In genomic region chr5:99639905-99640304, GRCh38 we compare ENCODE assay signal across 15 cellular contexts.
DNase-seq lines count a peak whose midpoint lies in the region; ATAC-seq, FAIRE-seq and TF ChIP-seq lines count a peak whose summit lies in the region.
"Had no signal": no experiment of that assay in that cellular context is flagged by ENCODE, and none has a peak within 500 bp of the region (broad histone marks: within the 10 kb centered on the region; RNA-seq: fewer than 3 reads in every experiment).

No MANE protein-coding gene starts in this region.

- H3K27ac ChIP-seq in HepG2 (ENCODE audit: extremely low read length, insufficient read depth, low read length) (no peak overlapping the region), right lobe of liver (no peak overlapping the region), endothelial cell of umbilical vein (ENCODE audit: insufficient read depth, low read depth, low read length) (no peak overlapping the region), GM23248 (no peak overlapping the region)
- H3K27ac ChIP-seq: BLaER1 treated with 17β-estradiol and CSF1 and Interleukin-3, amounts not matched to agents 10 nM and 100 nM had no signal

- H2AFZ ChIP-seq in HepG2 (ENCODE audit: low read length) (no peak overlapping the region), endothelial cell of umbilical vein (ENCODE audit: low read depth, low read length) (peak overlapping the region; percentile 21), GM23248 (no peak overlapping the region)

- H4K20me1 ChIP-seq in HepG2 (ENCODE audit: insufficient read depth, low read length) (no peaks in the 10 kb centered on the region), endothelial cell of umbilical vein (replicated peaks; ENCODE audit: control insufficient read depth, extremely low read depth, insufficient read depth, low read length) (no peaks in the 10 kb centered on the region), GM23248 (ENCODE audit: insufficient read depth) (no peaks in the 10 kb centered on the region)
- H4K20me1 ChIP-seq: BLaER1 treated with 17β-estradiol and CSF1 and Interleukin-3, amounts not matched to agents 10 nM and 100 nM had no signal

- H3K27me3 ChIP-seq in HepG2 (ENCODE audit: control insufficient read depth in 1 of 2, insufficient read depth in 2 of 2, low read length in 2 of 2) (no peaks in the 10 kb centered on the region; a peak in 1 of 5 replicates), right lobe of liver (no peaks in the 10 kb centered on the region), endothelial cell of umbilical vein (ENCODE audit: control insufficient read depth in 2 of 2, insufficient read depth in 2 of 2, low read length in 2 of 2) (no peaks in the 10 kb centered on the region), GM23248 (replicated peaks; ENCODE audit: insufficient read depth) (no peaks in the 10 kb centered on the region)
- H3K27me3 ChIP-seq: BLaER1 treated with 17β-estradiol and CSF1 and Interleukin-3, amounts not matched to agents 10 nM and 100 nM had no signal

- intact Hi-C loops in HepG2 (cut with micrococcal nuclease; ENCODE audit: unreplicated experiment) = no loop called here
- intact Hi-C loops in right lobe of liver (cut with DNase I) = no loop called here
- intact Hi-C loops in endothelial cell of umbilical vein (cut with micrococcal nuclease) = no loop called here
- intact Hi-C loops in lower leg skin (cut with DNase I; ENCODE audit: low total_unique reads) = no loop called here

- CTCF ChIA-PET in HepG2 (lab: Yijun Ruan, JAX; ENCODE audit: low intra/inter-chr PET ratio, low total read pairs) = no interaction called here
- CTCF ChIA-PET in endothelial cell of umbilical vein (lab: Charles Lee) = no interaction called here

- TF ChIP-seq CTCF in HepG2 (CRISPR knock-in tag; IDR thresholded peaks at IDR 0.05) (no peak), right lobe of liver (IDR thresholded peaks at IDR 0.05) (no peak), endothelial cell of umbilical vein (IDR thresholded peaks at IDR 0.05; ENCODE audit: extremely low read depth in 1 of 2, insufficient read depth in 1 of 2, low read depth in 1 of 2, low read length in 2 of 2) (no peak), lower leg skin (IDR thresholded peaks at IDR 0.05) (no peak)

- peak; percentile 78 for ATAC-seq in HepG2
- no peak for ATAC-seq in right lobe of liver
- ATAC-seq: CD8-positive, alpha-beta T cell; GM12878; HCT116 had no signal

- TF ChIP-seq POLR2A in HepG2 (IDR thresholded peaks at IDR 0.05; ENCODE audit: insufficient read depth in 1 of 2, low read depth in 2 of 2, low read length in 2 of 2) = no peak
- no peak for TF ChIP-seq POLR2A in right lobe of liver (IDR thresholded peaks at IDR 0.05)
- no peak for TF ChIP-seq POLR2A in endothelial cell of umbilical vein (IDR thresholded peaks at IDR 0.05; ENCODE audit: low read depth, low read length)
- no peak for TF ChIP-seq POLR2A in lower leg skin (IDR thresholded peaks at IDR 0.05)

- no peaks in the 10 kb centered on the region for H3F3A ChIP-seq in GM23248 (ENCODE audit: insufficient read depth)

- H3K9me2 ChIP-seq in GM23248 (ENCODE audit: insufficient read depth) = no peaks in the 10 kb centered on the region

- H3K79me2 ChIP-seq in HepG2 (ENCODE audit: insufficient read depth, low read length) (no peaks in the 10 kb centered on the region), endothelial cell of umbilical vein (ENCODE audit: control insufficient read depth, insufficient read depth, low read length) (no peaks in the 10 kb centered on the region), GM23248 (ENCODE audit: insufficient read depth) (no peaks in the 10 kb centered on the region)

- TF ChIP-seq EP300 in HepG2 (IDR thresholded peaks at IDR 0.05; ENCODE audit: low read depth in 2 of 2, low read length in 2 of 2) (peak in 1 of 2 experiments; percentile 34; a peak in 1 of 4 replicates), HepG2 (CRISPR knock-in tag; IDR thresholded peaks at IDR 0.05; ENCODE audit: borderline replicate concordance) (no peak)

- H3K4me3 ChIP-seq in HepG2 (replicated peaks in 1 of 3; ENCODE audit: insufficient read depth in 1 of 3, low read depth in 2 of 3, low read length in 3 of 3) (no peak overlapping the region), right lobe of liver (no peak overlapping the region), endothelial cell of umbilical vein (replicated peaks in 1 of 3; ENCODE audit: insufficient read depth in 1 of 3, low read depth in 1 of 3, low read length in 3 of 3) (no peak overlapping the region), lower leg skin (ENCODE audit: low read depth, poor library complexity, severe bottlenecking) (no peak overlapping the region), GM23248 (no peak overlapping the region)
- H3K4me3 ChIP-seq: BLaER1 treated with 17β-estradiol and CSF1 and Interleukin-3, amounts not matched to agents 10 nM and 100 nM; GM12878 had no signal

- POLR2A ChIA-PET in HepG2 (lab: Yijun Ruan, JAX) = no interaction called here
- POLR2A ChIA-PET in endothelial cell of umbilical vein (lab: Charles Lee) = no interaction called here

- no peak for TF ChIP-seq RAD21 in HepG2 (CRISPR knock-in tag; IDR thresholded peaks at IDR 0.05)

- H3K4me2 ChIP-seq in HepG2 (ENCODE audit: low read depth, low read length) = no peak overlapping the region
- no peak overlapping the region for H3K4me2 ChIP-seq in endothelial cell of umbilical vein (ENCODE audit: insufficient read depth, low read length)
- no peak overlapping the region for H3K4me2 ChIP-seq in GM23248 (ENCODE audit: unreplicated experiment)
- H3K4me2 ChIP-seq: BLaER1 treated with 17β-estradiol and CSF1 and Interleukin-3, amounts not matched to agents 10 nM and 100 nM had no signal

- BruUV-seq in HepG2 (replicated peaks; lab: Mats Ljungman, UMichigan) = no TSS peak
- BruUV-seq in endothelial cell of umbilical vein (replicated peaks; lab: Mats Ljungman, UMichigan) = no TSS peak

- H3K9me3 ChIP-seq in HepG2 (ENCODE audit: low read length) (no peaks in the 10 kb centered on the region), right lobe of liver (no peaks in the 10 kb centered on the region), endothelial cell of umbilical vein (replicated peaks; ENCODE audit: control insufficient read depth, insufficient read depth, low read length) (no peaks in the 10 kb centered on the region), GM23248 (ENCODE audit: low read depth) (no peaks in the 10 kb centered on the region)

- DNase-seq in HepG2 (ENCODE audit: low spot score) = peak; percentile 31
- DNase-seq in right lobe of liver = no peak
- peak; percentile 7 for DNase-seq in NCI-H69 (lab: John Stamatoyannopoulos, UW)
- DNase-seq in endothelial cell of umbilical vein (ENCODE audit: low read depth, low spot score) = no peak
- no peak for DNase-seq in lower leg skin (ENCODE audit: low spot score in 2 of 2)
- DNase-seq in GM23248 = no peak
- no peak for DNase-seq in NCI-H2081 treated with DMSO at 0.1 percent for 48 hours (lab: John Stamatoyannopoulos, UW)
- DNase-seq: Calu3; CD8-positive, alpha-beta T cell; DMS79 treated with DMSO at 0.1 percent for 48 hours; GF-D8; H7 had no signal

- H3K36me3 ChIP-seq in HepG2 (replicated peaks in 1 of 2; ENCODE audit: control insufficient read depth in 1 of 2, insufficient read depth in 2 of 2, low read length in 2 of 2) (no peaks in the 10 kb centered on the region), right lobe of liver (no peaks in the 10 kb centered on the region), endothelial cell of umbilical vein (ENCODE audit: control insufficient read depth in 2 of 2, extremely low read depth in 1 of 2, insufficient read depth in 2 of 2, low read length in 2 of 2) (no peaks in the 10 kb centered on the region), GM23248 (ENCODE audit: low read depth) (no peaks in the 10 kb centered on the region)
- H3K36me3 ChIP-seq: BLaER1 treated with 17β-estradiol and CSF1 and Interleukin-3, amounts not matched to agents 10 nM and 100 nM had no signal

- in situ Hi-C loops in HepG2 (cut with HindIII; ENCODE audit: extremely low pct_ligation_motif_present, low pct_unique_long_range_greater_than_20kb) = no loop called here
- in situ Hi-C loops in GM23248 (cut with MboI) = no loop called here

- H3K9ac ChIP-seq in HepG2 (ENCODE audit: insufficient read depth, low read depth, low read length) = no peak overlapping the region
- no peak overlapping the region for H3K9ac ChIP-seq in endothelial cell of umbilical vein (replicated peaks; ENCODE audit: extremely low read depth, insufficient read depth, low read length)
- H3K9ac ChIP-seq in GM23248 = no peak overlapping the region
- H3K9ac ChIP-seq: BLaER1 treated with 17β-estradiol and CSF1 and Interleukin-3, amounts not matched to agents 10 nM and 100 nM had no signal

- no peaks in the 10 kb centered on the region for H3K9me1 ChIP-seq in endothelial cell of umbilical vein (replicated peaks; ENCODE audit: control insufficient read depth, extremely low read depth, insufficient read depth, low read length)

- dilution Hi-C loops in endothelial cell of umbilical vein (cut with MboI; ENCODE audit: extremely low pct_ligation_motif_present, low sequenced_read_pairs) = no loop called here

- no peak for FAIRE-seq in HepG2 (lab: Jason Lieb, UNC)
- no peak for FAIRE-seq in endothelial cell of umbilical vein (lab: Jason Lieb, UNC)
- FAIRE-seq: GM12878 had no signal

- H3K4me1 ChIP-seq in HepG2 (ENCODE audit: insufficient read depth, low read length) = no peaks in the 10 kb centered on the region
- no peaks in the 10 kb centered on the region for H3K4me1 ChIP-seq in right lobe of liver
- no peaks in the 10 kb centered on the region for H3K4me1 ChIP-seq in endothelial cell of umbilical vein (ENCODE audit: control insufficient read depth, extremely low read depth, insufficient read depth, low read length)
- no peaks in the 10 kb centered on the region for H3K4me1 ChIP-seq in GM23248 (ENCODE audit: insufficient read depth)
- H3K4me1 ChIP-seq: BLaER1 treated with 17β-estradiol and CSF1 and Interleukin-3, amounts not matched to agents 10 nM and 100 nM had no signal

TF ChIP-seq in HepG2, 621 proteins besides CTCF, POLR2A, EP300 and RAD21 (continues in another document):
- TF ChIP-seq TMF1 (CRISPR knock-in tag; IDR thresholded peaks at IDR 0.05; ENCODE audit: low read depth) (no peak), MIER3 (CRISPR knock-in tag; IDR thresholded peaks at IDR 0.05; ENCODE audit: borderline replicate concordance) (no peak), KLF16 (CRISPR knock-in tag; IDR thresholded peaks at IDR 0.05) (no peak), NFKBIZ (CRISPR knock-in tag; IDR thresholded peaks at IDR 0.05) (no peak), IKZF1 (IDR thresholded peaks at IDR 0.05) (no peak), ARID2 (CRISPR knock-in tag; IDR thresholded peaks at IDR 0.05; ENCODE audit: borderline replicate concordance) (no peak)

TF ChIP-seq in endothelial cell of umbilical vein, 7 proteins besides CTCF, POLR2A, EP300 and RAD21 (continues in another document):
- TF ChIP-seq MYC (IDR thresholded peaks at IDR 0.05; ENCODE audit: low read depth, low read length) = no peak
- TF ChIP-seq GATA2 (IDR thresholded peaks at IDR 0.05; ENCODE audit: insufficient read depth, insufficient read length, low read depth, low read length) = no peak
- no peak for TF ChIP-seq FOS (IDR thresholded peaks at IDR 0.05; ENCODE audit: borderline replicate concordance, insufficient read depth, low read length)
- TF ChIP-seq MAX (IDR thresholded peaks at IDR 0.05; ENCODE audit: insufficient read depth, insufficient read length) = no peak

Comparison
In these comparisons a context has a peak if more than half of its experiments do, and no peak if none do; other contexts are left out.
1. DNase-seq: peak in HepG2 (single experiment) and NCI-H69 (single experiment); none in right lobe of liver (0 of 3), endothelial cell of umbilical vein (single experiment), lower leg skin (0 of 2), GM23248 (single experiment) and NCI-H2081 treated with DMSO at 0.1 percent for 48 hours (single experiment).